Comparison of ENCODE assay signal across 28 cellular contexts in the genomic region with DNA sequence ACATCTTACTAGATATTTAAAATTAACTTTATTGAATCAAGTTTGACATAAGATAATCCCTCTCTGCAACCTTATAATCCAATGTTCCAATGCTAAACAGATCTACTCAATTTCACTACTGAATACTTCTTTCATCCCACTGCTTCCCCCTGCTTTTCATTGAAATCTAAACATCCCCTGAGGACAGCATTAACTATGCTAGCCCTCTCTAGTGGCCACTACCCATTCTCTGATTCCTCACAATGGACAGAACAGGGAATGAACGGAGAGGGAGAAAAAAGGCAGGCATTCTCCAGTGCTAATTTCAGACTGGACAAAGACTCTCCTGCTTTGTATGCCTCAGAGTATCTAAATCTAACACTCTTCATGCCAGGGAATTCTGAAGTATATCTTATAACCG. TPM values are rescaled to one million over a fixed set of nuclear protein-coding genes. Genes with fewer than 3 reads are reported as not detected.
"Had no signal": no experiment of that assay in that cellular context is flagged by ENCODE, and none has a peak within 500 bp of the region (broad histone marks: within the 10 kb centered on the region; RNA-seq: fewer than 3 reads in every experiment).

No MANE protein-coding gene starts in this region.

- ATAC-seq: activated CD4-positive, CD25-positive, alpha-beta regulatory T cell treated with anti-CD3 and anti-CD28 coated beads, Interleukin-2, amount 50 U/mL, for 24 hours; activated naive CD8-positive, alpha-beta T cell treated with anti-CD3 and anti-CD28 coated beads, Interleukin-2, amount 50 U/mL, for 24 hours; activated T-helper 17 cell treated with anti-CD3 and anti-CD28 coated beads, Interleukin-2, amount 50 U/mL, for 72 hours; esophagus mucosa; heart left ventricle; mucosa of descending colon; natural killer cell treated with Interleukin-12 subunit alpha and Interleukin-12 subunit beta and Interleukin-15 and Interleukin-18, amount 100 ng/mL, for 72 hours; right lobe of liver; stimulated activated naive CD8-positive, alpha-beta T cell treated with anti-CD3 and anti-CD28 coated beads, Interleukin-15, Interleukin-2, amounts not matched to agents 100 U/mL and 50 U/mL, for 24 hours had no signal

- H3K9me3 Mint-ChIP-seq: activated CD4-positive, alpha-beta memory T cell treated with anti-CD3 and anti-CD28 coated beads for 36 hours; activated CD4-positive, alpha-beta T cell treated with anti-CD3 and anti-CD28 coated beads, Interleukin-2, amount 10 ng/mL, durations not matched to agents 24 days and 14 days; activated naive CD4-positive, alpha-beta T cell treated with anti-CD3 and anti-CD28 coated beads, Interleukin-2, amount 50 U/mL, for 24 hours; activated naive CD8-positive, alpha-beta T cell treated with anti-CD3 and anti-CD28 coated beads, Interleukin-2, amount 50 U/mL, for 24 hours; activated T-cell treated with anti-CD3 and anti-CD28 coated beads, Interleukin-2, amount 50 U/mL, for 24 hours; activated T-helper 17 cell treated with anti-CD3 and anti-CD28 coated beads, Interleukin-2, amount 50 U/mL, for 72 hours had no signal

- H3K27me3 Mint-ChIP-seq: activated CD4-positive, alpha-beta memory T cell treated with anti-CD3 and anti-CD28 coated beads for 36 hours; activated CD4-positive, alpha-beta T cell treated with anti-CD3 and anti-CD28 coated beads, Interleukin-2, amount 10 ng/mL, durations not matched to agents 24 days and 14 days; activated naive CD4-positive, alpha-beta T cell treated with anti-CD3 and anti-CD28 coated beads, Interleukin-2, amount 50 U/mL, for 24 hours; activated T-cell treated with anti-CD3 and anti-CD28 coated beads, Interleukin-2, amount 50 U/mL, for 24 hours; activated T-helper 17 cell treated with anti-CD3 and anti-CD28 coated beads, Interleukin-2, amount 50 U/mL, for 72 hours; natural killer cell treated with Interleukin-12 subunit alpha and Interleukin-12 subunit beta and Interleukin-15 and Interleukin-18, amount 100 ng/mL, for 72 hours; progenitor cell of endocrine pancreas had no signal

- H3K27ac Mint-ChIP-seq: activated CD4-positive, alpha-beta memory T cell treated with anti-CD3 and anti-CD28 coated beads for 36 hours; activated CD4-positive, alpha-beta T cell treated with anti-CD3 and anti-CD28 coated beads, Interleukin-2, amount 10 ng/mL, durations not matched to agents 24 days and 14 days; activated naive CD4-positive, alpha-beta T cell treated with anti-CD3 and anti-CD28 coated beads, Interleukin-2, amount 50 U/mL, for 24 hours; activated naive CD8-positive, alpha-beta T cell treated with anti-CD3 and anti-CD28 coated beads, Interleukin-2, amount 50 U/mL, for 24 hours; activated T-cell treated with anti-CD3 and anti-CD28 coated beads, Interleukin-2, amount 50 U/mL, for 24 hours; activated T-helper 17 cell treated with anti-CD3 and anti-CD28 coated beads, Interleukin-2, amount 50 U/mL, for 72 hours; natural killer cell treated with Interleukin-12 subunit alpha and Interleukin-12 subunit beta and Interleukin-15 and Interleukin-18, amount 100 ng/mL, for 72 hours; progenitor cell of endocrine pancreas had no signal

- H3K4me1 Mint-ChIP-seq: activated CD4-positive, alpha-beta T cell treated with anti-CD3 and anti-CD28 coated beads, Interleukin-2, amount 10 ng/mL, durations not matched to agents 24 days and 14 days; activated naive CD4-positive, alpha-beta T cell treated with anti-CD3 and anti-CD28 coated beads, Interleukin-2, amount 50 U/mL, for 24 hours; activated naive CD8-positive, alpha-beta T cell treated with anti-CD3 and anti-CD28 coated beads, Interleukin-2, amount 50 U/mL, for 24 hours; activated T-helper 17 cell treated with anti-CD3 and anti-CD28 coated beads, Interleukin-2, amount 50 U/mL, for 72 hours had no signal

- H3K36me3 Mint-ChIP-seq: activated CD4-positive, alpha-beta memory T cell treated with anti-CD3 and anti-CD28 coated beads for 36 hours; activated naive CD4-positive, alpha-beta T cell treated with anti-CD3 and anti-CD28 coated beads, Interleukin-2, amount 50 U/mL, for 24 hours; natural killer cell treated with Interleukin-12 subunit alpha and Interleukin-12 subunit beta and Interleukin-15 and Interleukin-18, amount 100 ng/mL, for 72 hours had no signal

- H3K4me3 Mint-ChIP-seq: activated CD4-positive, alpha-beta memory T cell treated with anti-CD3 and anti-CD28 coated beads for 36 hours; activated CD4-positive, alpha-beta T cell treated with anti-CD3 and anti-CD28 coated beads, Interleukin-2, amount 10 ng/mL, durations not matched to agents 24 days and 14 days; activated naive CD4-positive, alpha-beta T cell treated with anti-CD3 and anti-CD28 coated beads, Interleukin-2, amount 50 U/mL, for 24 hours; activated naive CD8-positive, alpha-beta T cell treated with anti-CD3 and anti-CD28 coated beads, Interleukin-2, amount 50 U/mL, for 24 hours; activated T-cell treated with anti-CD3 and anti-CD28 coated beads, Interleukin-2, amount 50 U/mL, for 24 hours; activated T-helper 17 cell treated with anti-CD3 and anti-CD28 coated beads, Interleukin-2, amount 50 U/mL, for 72 hours; natural killer cell treated with Interleukin-12 subunit alpha and Interleukin-12 subunit beta and Interleukin-15 and Interleukin-18, amount 100 ng/mL, for 72 hours had no signal

- DNase-seq: activated CD4-positive, alpha-beta memory T cell treated with anti-CD3 and anti-CD28 coated beads for 36 hours; activated CD4-positive, alpha-beta T cell treated with anti-CD3 and anti-CD28 coated beads, Interleukin-2, amount 10 ng/mL, durations not matched to agents 24 days and 14 days; activated CD8-positive, alpha-beta memory T cell treated with anti-CD3 and anti-CD28 coated beads, Interleukin-2, amount 50 U/mL, for 48 hours; activated naive CD8-positive, alpha-beta T cell treated with anti-CD3 and anti-CD28 coated beads, Interleukin-2, amount 50 U/mL, for 24 hours; activated T-cell treated with anti-CD3 and anti-CD28 coated beads, Interleukin-2, amount 50 U/mL, for 24 hours; amygdala; central memory CD4-positive, alpha-beta T cell; foreskin fibroblast; heart left ventricle; hypothalamus; left ventricle myocardium inferior; mucosa of descending colon; ovary; right lobe of liver; stimulated activated CD4-positive, alpha-beta T cell treated with anti-CD3 and anti-CD28 coated beads, Interleukin-2, amount 100 ng/mL, for 48 hours; stimulated activated naive CD8-positive, alpha-beta T cell treated with anti-CD3 and anti-CD28 coated beads, Interleukin-15, Interleukin-2, amounts not matched to agents 100 U/mL and 50 U/mL, for 24 hours; testis; trophoblast cell; uterus had no signal

RNA-seq across cellular contexts. Expression of a gene that starts 54.3 kb away (rescaled TPM):
- total RNA-seq: activated CD4-positive, alpha-beta memory T cell treated with anti-CD3 and anti-CD28 coated beads for 36 hours; activated CD4-positive, alpha-beta T cell treated with anti-CD3 and anti-CD28 coated beads, Interleukin-2, amount 10 ng/mL, durations not matched to agents 24 days and 14 days; activated T-helper 17 cell treated with anti-CD3 and anti-CD28 coated beads, Interleukin-2, amount 50 U/mL, for 72 hours; myocyte; natural killer cell treated with Interleukin-12 subunit alpha and Interleukin-12 subunit beta and Interleukin-15 and Interleukin-18, amount 100 ng/mL, for 72 hours; renal cortical epithelial cell; T-helper 1 cell treated with Interleukin-12 subunit alpha and Interleukin-12 subunit beta and Interleukin-4 antibody, amounts not matched to agents 30 ng/mL and 1 ng/mL, for 36 hours had no signal
